Comparison of ENCODE assay signal across 1 cellular context in genomic region chr12:53352331-53353258, GRCh38.
A peak's percentile ranks its signal among the peaks of the same experiment; 100 is the strongest.
TF ChIP-seq lines count a peak whose summit lies in the region.

No MANE protein-coding gene starts in this region.

TF ChIP-seq in HEK293, 187 proteins besides CTCF, POLR2A, EP300 and RAD21 (continued from another document):
- TF ChIP-seq PATZ1 (tag by site-specific recombination; IDR thresholded peaks at IDR 0.05): 0 out of 2 replicates have a peak, but pooled peaks have one; percentile 8
- TF ChIP-seq ZNF600 (tag by site-specific recombination; IDR thresholded peaks at IDR 0.05): 0 out of 2 replicates have a peak, but pooled peaks have one; percentile 18
- peak; percentile 87 for TF ChIP-seq ZNF654 (tag by site-specific recombination; IDR thresholded peaks at IDR 0.05; ENCODE audit: low read depth)
- TF ChIP-seq ZNF843 (tag by site-specific recombination; IDR thresholded peaks at IDR 0.05): no peak
- TF ChIP-seq TRIM28 (IDR thresholded peaks at IDR 0.05; ENCODE audit: borderline replicate concordance, low read length): no peak
- no peak for TF ChIP-seq ZNF324 (tag by site-specific recombination; IDR thresholded peaks at IDR 0.05)
- TF ChIP-seq ZSCAN23 (tag by site-specific recombination; IDR thresholded peaks at IDR 0.05): no peak
- TF ChIP-seq HOXD13 (CRISPR knock-in tag; IDR thresholded peaks at IDR 0.05; ENCODE audit: borderline replicate concordance): no peak
- no peak for TF ChIP-seq ZNF132 (tag by site-specific recombination; IDR thresholded peaks at IDR 0.05; ENCODE audit: borderline replicate concordance)
- TF ChIP-seq ZNF561 (tag by site-specific recombination; IDR thresholded peaks at IDR 0.05; ENCODE audit: borderline replicate concordance): 0 out of 2 replicates have a peak, but pooled peaks have one; percentile 49
- no peak for TF ChIP-seq ZNF169 (tag by site-specific recombination; IDR thresholded peaks at IDR 0.05)
- TF ChIP-seq ZXDB (tag by site-specific recombination; IDR thresholded peaks at IDR 0.05): peak; percentile 36; the same call in 1 of the 2 replicates
- no peak for TF ChIP-seq YY1 (tag by site-specific recombination; IDR thresholded peaks at IDR 0.05)
- TF ChIP-seq ZBTB48 (tag by site-specific recombination; IDR thresholded peaks at IDR 0.05): peak; percentile 90; the same call in 1 of the 2 replicates
- TF ChIP-seq ZNF558 (tag by site-specific recombination; IDR thresholded peaks at IDR 0.05): no peak; the same call in 1 of the 2 replicates
- no peak for TF ChIP-seq ZNF112 (tag by site-specific recombination; IDR thresholded peaks at IDR 0.05)
- peak; percentile 16; the same call in 1 of the 2 replicates for TF ChIP-seq ZNF24 (tag by site-specific recombination; IDR thresholded peaks at IDR 0.05)
- no peak for TF ChIP-seq ZNF777 (tag by site-specific recombination; IDR thresholded peaks at IDR 0.05; ENCODE audit: borderline replicate concordance)
- TF ChIP-seq EGR2 (tag by site-specific recombination; IDR thresholded peaks at IDR 0.05; ENCODE audit: low read depth): no peak
- peak; percentile 56 for TF ChIP-seq ZEB2 (tag by site-specific recombination; IDR thresholded peaks at IDR 0.05)
- TF ChIP-seq, protein P1, sequence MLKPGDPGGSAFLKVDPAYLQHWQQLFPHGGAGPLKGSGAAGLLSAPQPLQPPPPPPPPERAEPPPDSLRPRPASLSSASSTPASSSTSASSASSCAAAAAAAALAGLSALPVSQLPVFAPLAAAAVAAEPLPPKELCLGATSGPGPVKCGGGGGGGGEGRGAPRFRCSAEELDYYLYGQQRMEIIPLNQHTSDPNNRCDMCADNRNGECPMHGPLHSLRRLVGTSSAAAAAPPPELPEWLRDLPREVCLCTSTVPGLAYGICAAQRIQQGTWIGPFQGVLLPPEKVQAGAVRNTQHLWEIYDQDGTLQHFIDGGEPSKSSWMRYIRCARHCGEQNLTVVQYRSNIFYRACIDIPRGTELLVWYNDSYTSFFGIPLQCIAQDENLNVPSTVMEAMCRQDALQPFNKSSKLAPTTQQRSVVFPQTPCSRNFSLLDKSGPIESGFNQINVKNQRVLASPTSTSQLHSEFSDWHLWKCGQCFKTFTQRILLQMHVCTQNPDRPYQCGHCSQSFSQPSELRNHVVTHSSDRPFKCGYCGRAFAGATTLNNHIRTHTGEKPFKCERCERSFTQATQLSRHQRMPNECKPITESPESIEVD (tag by site-specific recombination; IDR thresholded peaks at IDR 0.05): no peak
- no peak for TF ChIP-seq ZNF223 (tag by site-specific recombination; IDR thresholded peaks at IDR 0.05)
- TF ChIP-seq ZNF140 (tag by site-specific recombination; IDR thresholded peaks at IDR 0.05): no peak
- no peak for TF ChIP-seq KLF7 (tag by site-specific recombination; IDR thresholded peaks at IDR 0.05; ENCODE audit: borderline replicate concordance)
- TF ChIP-seq HOXA7 (CRISPR knock-in tag; IDR thresholded peaks at IDR 0.05; ENCODE audit: borderline replicate concordance): no peak
- TF ChIP-seq, protein P2, sequence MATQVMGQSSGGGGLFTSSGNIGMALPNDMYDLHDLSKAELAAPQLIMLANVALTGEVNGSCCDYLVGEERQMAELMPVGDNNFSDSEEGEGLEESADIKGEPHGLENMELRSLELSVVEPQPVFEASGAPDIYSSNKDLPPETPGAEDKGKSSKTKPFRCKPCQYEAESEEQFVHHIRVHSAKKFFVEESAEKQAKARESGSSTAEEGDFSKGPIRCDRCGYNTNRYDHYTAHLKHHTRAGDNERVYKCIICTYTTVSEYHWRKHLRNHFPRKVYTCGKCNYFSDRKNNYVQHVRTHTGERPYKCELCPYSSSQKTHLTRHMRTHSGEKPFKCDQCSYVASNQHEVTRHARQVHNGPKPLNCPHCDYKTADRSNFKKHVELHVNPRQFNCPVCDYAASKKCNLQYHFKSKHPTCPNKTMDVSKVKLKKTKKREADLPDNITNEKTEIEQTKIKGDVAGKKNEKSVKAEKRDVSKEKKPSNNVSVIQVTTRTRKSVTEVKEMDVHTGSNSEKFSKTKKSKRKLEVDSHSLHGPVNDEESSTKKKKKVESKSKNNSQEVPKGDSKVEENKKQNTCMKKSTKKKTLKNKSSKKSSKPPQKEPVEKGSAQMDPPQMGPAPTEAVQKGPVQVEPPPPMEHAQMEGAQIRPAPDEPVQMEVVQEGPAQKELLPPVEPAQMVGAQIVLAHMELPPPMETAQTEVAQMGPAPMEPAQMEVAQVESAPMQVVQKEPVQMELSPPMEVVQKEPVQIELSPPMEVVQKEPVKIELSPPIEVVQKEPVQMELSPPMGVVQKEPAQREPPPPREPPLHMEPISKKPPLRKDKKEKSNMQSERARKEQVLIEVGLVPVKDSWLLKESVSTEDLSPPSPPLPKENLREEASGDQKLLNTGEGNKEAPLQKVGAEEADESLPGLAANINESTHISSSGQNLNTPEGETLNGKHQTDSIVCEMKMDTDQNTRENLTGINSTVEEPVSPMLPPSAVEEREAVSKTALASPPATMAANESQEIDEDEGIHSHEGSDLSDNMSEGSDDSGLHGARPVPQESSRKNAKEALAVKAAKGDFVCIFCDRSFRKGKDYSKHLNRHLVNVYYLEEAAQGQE (tag by site-specific recombination; IDR thresholded peaks at IDR 0.05): peak; percentile 55
- TF ChIP-seq ZBTB6 (tag by site-specific recombination; IDR thresholded peaks at IDR 0.05): no peak
- TF ChIP-seq ZNF335 (tag by site-specific recombination; conservative IDR thresholded peaks at IDR 0.05): no peak
- no peak for TF ChIP-seq SP2 (tag by site-specific recombination; IDR thresholded peaks at IDR 0.05)
